8 cellular contexts compared by ENCODE assay signal in genomic region chr16:4935231-4935855, GRCh38. TPM values are rescaled to one million over a fixed set of nuclear protein-coding genes. Genes with fewer than 3 reads are reported as not detected.
A peak's percentile ranks its signal among the peaks of the same experiment; 100 is the strongest.
DNase-seq lines count a peak whose midpoint lies in the region; ATAC-seq and TF ChIP-seq lines count a peak whose summit lies in the region.
"Had no signal": no experiment of that assay in that cellular context is flagged by ENCODE, and none has a peak within 500 bp of the region (broad histone marks: within the 10 kb centered on the region; RNA-seq: fewer than 3 reads in every experiment).

No MANE protein-coding gene starts in this region.

- peak overlapping the region; percentile 47 for H3K4me3 ChIP-seq in mesodermal cell (ENCODE audit: extremely low read depth, insufficient read depth, low read length, poor library complexity, severe bottlenecking)
- H3K4me3 ChIP-seq in upper lobe of right lung = peak overlapping the region; percentile 62

- H3K9me3 ChIP-seq in mesodermal cell (ENCODE audit: control insufficient read depth, low read length) (no peaks in the 10 kb centered on the region), upper lobe of right lung (no peaks in the 10 kb centered on the region)

- peaks cover 8% of the 10 kb centered on the region for H3K27me3 ChIP-seq in upper lobe of right lung

- H3K27ac ChIP-seq in mesodermal cell (ENCODE audit: low read depth, low read length, severe bottlenecking) (no peak overlapping the region), upper lobe of right lung (peak overlapping the region; percentile 81)

- TF ChIP-seq CTCF in upper lobe of right lung (IDR thresholded peaks at IDR 0.05) = no peak

- H3K4me1 ChIP-seq in mesodermal cell (ENCODE audit: control insufficient read depth, insufficient read depth, low read length, poor library complexity, severe bottlenecking) (peaks cover 4% of the 10 kb centered on the region), upper lobe of right lung (peaks cover 30% of the 10 kb centered on the region)

- intact Hi-C loops in upper lobe of right lung (cut with DNase I) = no loop called here

- WGBS in mesodermal cell (ENCODE audit: insufficient coverage in 2 of 2), 2 experiments = 88 to 94% methylated on average over 17 of the region's 19 CpGs

- peak; percentile 27 for ATAC-seq in esophagus mucosa
- ATAC-seq in upper lobe of right lung = peak; percentile 81
- ATAC-seq in GM19452 (IDR thresholded peaks at IDR 0.05; ENCODE audit: unreplicated experiment) = no peak

- DNase-seq in LHCN-M2 (ENCODE audit: low read depth) = peak; percentile 78
- DNase-seq in upper lobe of right lung = peak; percentile 94
- no peak for DNase-seq in DMS 273 treated with DMSO at 0.1 percent for 48 hours (lab: John Stamatoyannopoulos, UW)
- no peak for DNase-seq in NAMALWA (ENCODE audit: low spot score)
- DNase-seq: NCI-H2029 had no signal

- H3K36me3 ChIP-seq in mesodermal cell (ENCODE audit: control insufficient read depth, insufficient read depth, low read length) (no peaks in the 10 kb centered on the region), upper lobe of right lung (no peaks in the 10 kb centered on the region)

RNA-seq across cellular contexts. Expression of gene PPL, which starts 1.6 kb away (rescaled TPM):
- total RNA-seq in LHCN-M2 (2014; rRNA removed) (0.13 and 0.86 TPM in 2 replicates), esophagus mucosa (705 TPM), upper lobe of right lung (78.1 TPM)
- polyA plus RNA-seq in LHCN-M2 (2012) = 0.58 TPM
- 2.1 TPM for polyA plus RNA-seq in mesodermal cell (2013, experiment 1 of 2)
- polyA plus RNA-seq in mesodermal cell (2013, experiment 2 of 2) = 2.6 TPM

RNA-seq across cellular contexts. Expression of gene SEC14L5, which starts 22.8 kb away (rescaled TPM):
- total RNA-seq in LHCN-M2 (2014; rRNA removed) (not detected in 2 replicates), esophagus mucosa (1.2 TPM), upper lobe of right lung (0.52 TPM)
- polyA plus RNA-seq in LHCN-M2 (2012) = 0.01 TPM
- 0.18 TPM for polyA plus RNA-seq in mesodermal cell (2013, experiment 1 of 2)
- polyA plus RNA-seq in mesodermal cell (2013, experiment 2 of 2) = 0.05 TPM

Comparison
In these comparisons a context has a peak if more than half of its experiments do, and no peak if none do; other contexts are left out.
1. DNase-seq: peak in LHCN-M2 (single experiment) and upper lobe of right lung (single experiment); none in DMS 273 treated with DMSO at 0.1 percent for 48 hours (single experiment) and NAMALWA (single experiment).
2. RNA of gene PPL, which starts 1.6 kb away (total RNA-seq): 705 TPM in esophagus mucosa (single experiment) and 78.1 TPM in upper lobe of right lung (single experiment); 0.13 to 0.86 TPM in LHCN-M2; every median in the first group is over 10 times any median in the second.